ENCODE assay signal across 1 cellular context in the genomic region with DNA sequence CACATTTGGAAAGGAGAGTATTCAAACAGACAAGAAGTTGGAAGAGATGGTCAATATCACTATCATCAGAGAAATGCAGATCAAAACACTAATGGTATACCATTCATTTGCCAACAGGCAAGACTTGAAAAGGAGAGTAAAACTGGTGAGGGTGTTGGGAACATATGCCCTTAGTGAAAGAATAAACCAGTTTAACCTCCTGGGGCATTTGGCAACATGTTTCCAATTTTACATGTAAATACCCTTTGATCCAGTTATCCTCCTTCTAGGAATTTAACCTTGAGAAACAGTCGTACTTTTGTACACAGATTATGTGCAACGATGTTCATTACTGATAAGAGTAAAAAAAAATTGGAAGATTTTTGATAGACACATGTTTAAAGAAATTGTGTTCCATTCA.
TF ChIP-seq lines count a peak whose summit lies in the region.

No MANE protein-coding gene starts in this region.

TF ChIP-seq in HepG2, 621 proteins besides CTCF, POLR2A, EP300 and RAD21 (continued from another document and continues in another):
- TF ChIP-seq SAP130 (CRISPR knock-in tag; IDR thresholded peaks at IDR 0.05; ENCODE audit: low read depth) (peak; percentile 47), RFX3 (CRISPR knock-in tag; IDR thresholded peaks at IDR 0.05) (no peak; the same call in 1 of the 2 replicates), TARDBP (CRISPR knock-in tag; IDR thresholded peaks at IDR 0.05) (peak; percentile 39; the same call in 1 of the 2 replicates), HMG20B (CRISPR knock-in tag; conservative IDR thresholded peaks at IDR 0.05) (0 out of 2 replicates have a peak, but pooled peaks have one; percentile 40), FOXA3 (CRISPR knock-in tag; IDR thresholded peaks at IDR 0.05) (peak; percentile 89), FOXP1 (IDR thresholded peaks at IDR 0.05) (no peak), FOXP1 (CRISPR knock-in tag; IDR thresholded peaks at IDR 0.05) (peak; percentile 73), HNF4A (CRISPR knock-in tag; IDR thresholded peaks at IDR 0.05) (peak; percentile 76), EED (CRISPR knock-in tag; IDR thresholded peaks at IDR 0.05) (no peak), MEF2D (CRISPR knock-in tag; IDR thresholded peaks at IDR 0.05) (peak; percentile 82), CBX1 (IDR thresholded peaks at IDR 0.05; ENCODE audit: low read depth) (no peak), TAF15 (IDR thresholded peaks at IDR 0.05; ENCODE audit: low read depth, low read length, poor library complexity, severe bottlenecking) (no peak), ELF3 (CRISPR knock-in tag; IDR thresholded peaks at IDR 0.05) (peak; percentile 31; the same call in 1 of the 2 replicates), CREM (IDR thresholded peaks at IDR 0.05) (peak; percentile 78; the same call in 1 of the 2 replicates), CREM (CRISPR knock-in tag; IDR thresholded peaks at IDR 0.05) (no peak), SP5 (CRISPR knock-in tag; IDR thresholded peaks at IDR 0.05; ENCODE audit: borderline replicate concordance, low read depth) (0 out of 2 replicates have a peak, but pooled peaks have one; percentile 25), SMC3 (IDR thresholded peaks at IDR 0.05; ENCODE audit: low read length) (0 out of 2 replicates have a peak, but pooled peaks have one; percentile 8), ZNF251 (CRISPR knock-in tag; IDR thresholded peaks at IDR 0.05) (no peak), HDAC2 (CRISPR knock-in tag; IDR thresholded peaks at IDR 0.05) (0 out of 2 replicates have a peak, but pooled peaks have one; percentile 16), ZNF432 (CRISPR knock-in tag; IDR thresholded peaks at IDR 0.05; ENCODE audit: borderline replicate concordance) (no peak), SKI (IDR thresholded peaks at IDR 0.05; ENCODE audit: partially characterized antibody) (peak; percentile 82), ATF1 (CRISPR knock-in tag; IDR thresholded peaks at IDR 0.05) (0 out of 2 replicates have a peak, but pooled peaks have one; percentile 22), GPN1 (CRISPR knock-in tag; IDR thresholded peaks at IDR 0.05; ENCODE audit: borderline replicate concordance) (no peak), NFIC (IDR thresholded peaks at IDR 0.05; ENCODE audit: low read length) (peak; percentile 66; the same call in 1 of the 2 replicates), CEBPB (IDR thresholded peaks at IDR 0.05; ENCODE audit: borderline replicate concordance, low read depth, low read length) (peak; percentile 56; the same call in 1 of the 2 replicates), GTF2F1 (IDR thresholded peaks at IDR 0.05; ENCODE audit: low read length) (no peak), NONO (IDR thresholded peaks at IDR 0.05) (no peak), NONO (CRISPR knock-in tag; conservative IDR thresholded peaks at IDR 0.05) (0 out of 2 replicates have a peak, but pooled peaks have one; percentile 19), GABPA (IDR thresholded peaks at IDR 0.05; ENCODE audit: low read depth, low read length) (no peak), GABPA (CRISPR knock-in tag; IDR thresholded peaks at IDR 0.05; ENCODE audit: low read depth) (0 out of 2 replicates have a peak, but pooled peaks have one; percentile 9), ZNF891 (CRISPR knock-in tag; IDR thresholded peaks at IDR 0.05) (no peak), SP4 (CRISPR knock-in tag; IDR thresholded peaks at IDR 0.05) (peak; percentile 32; the same call in 1 of the 2 replicates)
- TF ChIP-seq, protein P1, sequence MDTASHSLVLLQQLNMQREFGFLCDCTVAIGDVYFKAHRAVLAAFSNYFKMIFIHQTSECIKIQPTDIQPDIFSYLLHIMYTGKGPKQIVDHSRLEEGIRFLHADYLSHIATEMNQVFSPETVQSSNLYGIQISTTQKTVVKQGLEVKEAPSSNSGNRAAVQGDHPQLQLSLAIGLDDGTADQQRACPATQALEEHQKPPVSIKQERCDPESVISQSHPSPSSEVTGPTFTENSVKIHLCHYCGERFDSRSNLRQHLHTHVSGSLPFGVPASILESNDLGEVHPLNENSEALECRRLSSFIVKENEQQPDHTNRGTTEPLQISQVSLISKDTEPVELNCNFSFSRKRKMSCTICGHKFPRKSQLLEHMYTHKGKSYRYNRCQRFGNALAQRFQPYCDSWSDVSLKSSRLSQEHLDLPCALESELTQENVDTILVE (CRISPR knock-in tag; IDR thresholded peaks at IDR 0.05): peak; percentile 41; the same call in 1 of the 2 replicates
- TF ChIP-seq, protein P2, sequence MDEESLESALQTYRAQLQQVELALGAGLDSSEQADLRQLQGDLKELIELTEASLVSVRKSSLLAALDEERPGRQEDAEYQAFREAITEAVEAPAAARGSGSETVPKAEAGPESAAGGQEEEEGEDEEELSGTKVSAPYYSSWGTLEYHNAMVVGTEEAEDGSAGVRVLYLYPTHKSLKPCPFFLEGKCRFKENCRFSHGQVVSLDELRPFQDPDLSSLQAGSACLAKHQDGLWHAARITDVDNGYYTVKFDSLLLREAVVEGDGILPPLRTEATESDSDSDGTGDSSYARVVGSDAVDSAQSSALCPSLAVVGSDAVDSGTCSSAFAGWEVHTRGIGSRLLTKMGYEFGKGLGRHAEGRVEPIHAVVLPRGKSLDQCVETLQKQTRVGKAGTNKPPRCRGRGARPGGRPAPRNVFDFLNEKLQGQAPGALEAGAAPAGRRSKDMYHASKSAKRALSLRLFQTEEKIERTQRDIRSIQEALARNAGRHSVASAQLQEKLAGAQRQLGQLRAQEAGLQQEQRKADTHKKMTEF (CRISPR knock-in tag; IDR thresholded peaks at IDR 0.05): peak; percentile 27; the same call in 1 of the 2 replicates
- TF ChIP-seq, protein P3, sequence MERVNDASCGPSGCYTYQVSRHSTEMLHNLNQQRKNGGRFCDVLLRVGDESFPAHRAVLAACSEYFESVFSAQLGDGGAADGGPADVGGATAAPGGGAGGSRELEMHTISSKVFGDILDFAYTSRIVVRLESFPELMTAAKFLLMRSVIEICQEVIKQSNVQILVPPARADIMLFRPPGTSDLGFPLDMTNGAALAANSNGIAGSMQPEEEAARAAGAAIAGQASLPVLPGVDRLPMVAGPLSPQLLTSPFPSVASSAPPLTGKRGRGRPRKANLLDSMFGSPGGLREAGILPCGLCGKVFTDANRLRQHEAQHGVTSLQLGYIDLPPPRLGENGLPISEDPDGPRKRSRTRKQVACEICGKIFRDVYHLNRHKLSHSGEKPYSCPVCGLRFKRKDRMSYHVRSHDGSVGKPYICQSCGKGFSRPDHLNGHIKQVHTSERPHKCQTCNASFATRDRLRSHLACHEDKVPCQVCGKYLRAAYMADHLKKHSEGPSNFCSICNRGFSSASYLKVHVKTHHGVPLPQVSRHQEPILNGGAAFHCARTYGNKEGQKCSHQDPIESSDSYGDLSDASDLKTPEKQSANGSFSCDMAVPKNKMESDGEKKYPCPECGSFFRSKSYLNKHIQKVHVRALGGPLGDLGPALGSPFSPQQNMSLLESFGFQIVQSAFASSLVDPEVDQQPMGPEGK (CRISPR knock-in tag; IDR thresholded peaks at IDR 0.05): 0 out of 2 replicates have a peak, but pooled peaks have one; percentile 28
- TF ChIP-seq, protein P4, sequence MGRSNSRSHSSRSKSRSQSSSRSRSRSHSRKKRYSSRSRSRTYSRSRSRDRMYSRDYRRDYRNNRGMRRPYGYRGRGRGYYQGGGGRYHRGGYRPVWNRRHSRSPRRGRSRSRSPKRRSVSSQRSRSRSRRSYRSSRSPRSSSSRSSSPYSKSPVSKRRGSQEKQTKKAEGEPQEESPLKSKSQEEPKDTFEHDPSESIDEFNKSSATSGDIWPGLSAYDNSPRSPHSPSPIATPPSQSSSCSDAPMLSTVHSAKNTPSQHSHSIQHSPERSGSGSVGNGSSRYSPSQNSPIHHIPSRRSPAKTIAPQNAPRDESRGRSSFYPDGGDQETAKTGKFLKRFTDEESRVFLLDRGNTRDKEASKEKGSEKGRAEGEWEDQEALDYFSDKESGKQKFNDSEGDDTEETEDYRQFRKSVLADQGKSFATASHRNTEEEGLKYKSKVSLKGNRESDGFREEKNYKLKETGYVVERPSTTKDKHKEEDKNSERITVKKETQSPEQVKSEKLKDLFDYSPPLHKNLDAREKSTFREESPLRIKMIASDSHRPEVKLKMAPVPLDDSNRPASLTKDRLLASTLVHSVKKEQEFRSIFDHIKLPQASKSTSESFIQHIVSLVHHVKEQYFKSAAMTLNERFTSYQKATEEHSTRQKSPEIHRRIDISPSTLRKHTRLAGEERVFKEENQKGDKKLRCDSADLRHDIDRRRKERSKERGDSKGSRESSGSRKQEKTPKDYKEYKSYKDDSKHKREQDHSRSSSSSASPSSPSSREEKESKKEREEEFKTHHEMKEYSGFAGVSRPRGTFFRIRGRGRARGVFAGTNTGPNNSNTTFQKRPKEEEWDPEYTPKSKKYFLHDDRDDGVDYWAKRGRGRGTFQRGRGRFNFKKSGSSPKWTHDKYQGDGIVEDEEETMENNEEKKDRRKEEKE (IDR thresholded peaks at IDR 0.05): no peak
- TF ChIP-seq, protein P5, sequence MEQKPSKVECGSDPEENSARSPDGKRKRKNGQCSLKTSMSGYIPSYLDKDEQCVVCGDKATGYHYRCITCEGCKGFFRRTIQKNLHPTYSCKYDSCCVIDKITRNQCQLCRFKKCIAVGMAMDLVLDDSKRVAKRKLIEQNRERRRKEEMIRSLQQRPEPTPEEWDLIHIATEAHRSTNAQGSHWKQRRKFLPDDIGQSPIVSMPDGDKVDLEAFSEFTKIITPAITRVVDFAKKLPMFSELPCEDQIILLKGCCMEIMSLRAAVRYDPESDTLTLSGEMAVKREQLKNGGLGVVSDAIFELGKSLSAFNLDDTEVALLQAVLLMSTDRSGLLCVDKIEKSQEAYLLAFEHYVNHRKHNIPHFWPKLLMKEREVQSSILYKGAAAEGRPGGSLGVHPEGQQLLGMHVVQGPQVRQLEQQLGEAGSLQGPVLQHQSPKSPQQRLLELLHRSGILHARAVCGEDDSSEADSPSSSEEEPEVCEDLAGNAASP (CRISPR knock-in tag; IDR thresholded peaks at IDR 0.05; ENCODE audit: borderline replicate concordance): peak; percentile 69; the same call in 1 of the 2 replicates
- TF ChIP-seq, protein P6, sequence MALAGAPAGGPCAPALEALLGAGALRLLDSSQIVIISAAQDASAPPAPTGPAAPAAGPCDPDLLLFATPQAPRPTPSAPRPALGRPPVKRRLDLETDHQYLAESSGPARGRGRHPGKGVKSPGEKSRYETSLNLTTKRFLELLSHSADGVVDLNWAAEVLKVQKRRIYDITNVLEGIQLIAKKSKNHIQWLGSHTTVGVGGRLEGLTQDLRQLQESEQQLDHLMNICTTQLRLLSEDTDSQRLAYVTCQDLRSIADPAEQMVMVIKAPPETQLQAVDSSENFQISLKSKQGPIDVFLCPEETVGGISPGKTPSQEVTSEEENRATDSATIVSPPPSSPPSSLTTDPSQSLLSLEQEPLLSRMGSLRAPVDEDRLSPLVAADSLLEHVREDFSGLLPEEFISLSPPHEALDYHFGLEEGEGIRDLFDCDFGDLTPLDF (CRISPR knock-in tag; IDR thresholded peaks at IDR 0.05): no peak
- TF ChIP-seq, protein P7, sequence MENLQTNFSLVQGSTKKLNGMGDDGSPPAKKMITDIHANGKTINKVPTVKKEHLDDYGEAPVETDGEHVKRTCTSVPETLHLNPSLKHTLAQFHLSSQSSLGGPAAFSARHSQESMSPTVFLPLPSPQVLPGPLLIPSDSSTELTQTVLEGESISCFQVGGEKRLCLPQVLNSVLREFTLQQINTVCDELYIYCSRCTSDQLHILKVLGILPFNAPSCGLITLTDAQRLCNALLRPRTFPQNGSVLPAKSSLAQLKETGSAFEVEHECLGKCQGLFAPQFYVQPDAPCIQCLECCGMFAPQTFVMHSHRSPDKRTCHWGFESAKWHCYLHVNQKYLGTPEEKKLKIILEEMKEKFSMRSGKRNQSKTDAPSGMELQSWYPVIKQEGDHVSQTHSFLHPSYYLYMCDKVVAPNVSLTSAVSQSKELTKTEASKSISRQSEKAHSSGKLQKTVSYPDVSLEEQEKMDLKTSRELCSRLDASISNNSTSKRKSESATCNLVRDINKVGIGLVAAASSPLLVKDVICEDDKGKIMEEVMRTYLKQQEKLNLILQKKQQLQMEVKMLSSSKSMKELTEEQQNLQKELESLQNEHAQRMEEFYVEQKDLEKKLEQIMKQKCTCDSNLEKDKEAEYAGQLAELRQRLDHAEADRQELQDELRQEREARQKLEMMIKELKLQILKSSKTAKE (CRISPR knock-in tag; IDR thresholded peaks at IDR 0.05; ENCODE audit: borderline replicate concordance): peak; percentile 35; the same call in 1 of the 2 replicates
- TF ChIP-seq, protein P8, sequence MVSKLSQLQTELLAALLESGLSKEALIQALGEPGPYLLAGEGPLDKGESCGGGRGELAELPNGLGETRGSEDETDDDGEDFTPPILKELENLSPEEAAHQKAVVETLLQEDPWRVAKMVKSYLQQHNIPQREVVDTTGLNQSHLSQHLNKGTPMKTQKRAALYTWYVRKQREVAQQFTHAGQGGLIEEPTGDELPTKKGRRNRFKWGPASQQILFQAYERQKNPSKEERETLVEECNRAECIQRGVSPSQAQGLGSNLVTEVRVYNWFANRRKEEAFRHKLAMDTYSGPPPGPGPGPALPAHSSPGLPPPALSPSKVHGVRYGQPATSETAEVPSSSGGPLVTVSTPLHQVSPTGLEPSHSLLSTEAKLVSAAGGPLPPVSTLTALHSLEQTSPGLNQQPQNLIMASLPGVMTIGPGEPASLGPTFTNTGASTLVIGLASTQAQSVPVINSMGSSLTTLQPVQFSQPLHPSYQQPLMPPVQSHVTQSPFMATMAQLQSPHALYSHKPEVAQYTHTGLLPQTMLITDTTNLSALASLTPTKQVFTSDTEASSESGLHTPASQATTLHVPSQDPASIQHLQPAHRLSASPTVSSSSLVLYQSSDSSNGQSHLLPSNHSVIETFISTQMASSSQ (IDR thresholded peaks at IDR 0.05; ENCODE audit: low read depth): no peak; the same call in 1 of the 2 replicates
- TF ChIP-seq, protein P8 (CRISPR knock-in tag; IDR thresholded peaks at IDR 0.05; ENCODE audit: borderline replicate concordance): peak; percentile 54; the same call in 1 of the 2 replicates
- TF ChIP-seq, protein P9, sequence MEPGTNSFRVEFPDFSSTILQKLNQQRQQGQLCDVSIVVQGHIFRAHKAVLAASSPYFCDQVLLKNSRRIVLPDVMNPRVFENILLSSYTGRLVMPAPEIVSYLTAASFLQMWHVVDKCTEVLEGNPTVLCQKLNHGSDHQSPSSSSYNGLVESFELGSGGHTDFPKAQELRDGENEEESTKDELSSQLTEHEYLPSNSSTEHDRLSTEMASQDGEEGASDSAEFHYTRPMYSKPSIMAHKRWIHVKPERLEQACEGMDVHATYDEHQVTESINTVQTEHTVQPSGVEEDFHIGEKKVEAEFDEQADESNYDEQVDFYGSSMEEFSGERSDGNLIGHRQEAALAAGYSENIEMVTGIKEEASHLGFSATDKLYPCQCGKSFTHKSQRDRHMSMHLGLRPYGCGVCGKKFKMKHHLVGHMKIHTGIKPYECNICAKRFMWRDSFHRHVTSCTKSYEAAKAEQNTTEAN (CRISPR knock-in tag; conservative IDR thresholded peaks at IDR 0.05): peak; percentile 47; the same call in 1 of the 2 replicates
